1 cellular context compared by ENCODE assay signal in genomic region chr1:31434101-31434871, GRCh38.
A peak's percentile ranks its signal among the peaks of the same experiment; 100 is the strongest.
TF ChIP-seq lines count a peak whose summit lies in the region.

No MANE protein-coding gene starts in this region.

TF ChIP-seq in HepG2, 621 proteins besides CTCF, POLR2A, EP300 and RAD21 (continued from another document and continues in another):
- TF ChIP-seq ZNF318 (CRISPR knock-in tag; IDR thresholded peaks at IDR 0.05) (no peak), GMEB2 (CRISPR knock-in tag; IDR thresholded peaks at IDR 0.05; ENCODE audit: low read depth) (no peak), ZKSCAN1 (IDR thresholded peaks at IDR 0.05; ENCODE audit: low read length) (no peak), BRCA1 (CRISPR knock-in tag; IDR thresholded peaks at IDR 0.05) (no peak), SMARCE1 (IDR thresholded peaks at IDR 0.05; ENCODE audit: borderline replicate concordance) (no peak), ZNF574 (CRISPR knock-in tag; IDR thresholded peaks at IDR 0.05) (peak; percentile 27; the same call in 1 of the 2 replicates), GTF2F1 (IDR thresholded peaks at IDR 0.05; ENCODE audit: low read length) (no peak), ZFAT (CRISPR knock-in tag; conservative IDR thresholded peaks at IDR 0.05) (no peak), NFATC3 (CRISPR knock-in tag; IDR thresholded peaks at IDR 0.05) (no peak), E2F5 (CRISPR knock-in tag; conservative IDR thresholded peaks at IDR 0.05) (no peak), ZBTB7B (CRISPR knock-in tag; IDR thresholded peaks at IDR 0.05) (peak; percentile 92), TRIM24 (CRISPR knock-in tag; IDR thresholded peaks at IDR 0.05) (peak; percentile 75; the same call in 1 of the 2 replicates), RFX5 (IDR thresholded peaks at IDR 0.05; ENCODE audit: low read depth, low read length) (no peak), MTF2 (CRISPR knock-in tag; IDR thresholded peaks at IDR 0.05; ENCODE audit: borderline replicate concordance) (no peak), GRHL1 (CRISPR knock-in tag; conservative IDR thresholded peaks at IDR 0.05) (no peak), ZBTB10 (CRISPR knock-in tag; IDR thresholded peaks at IDR 0.05; ENCODE audit: borderline replicate concordance) (no peak), TARDBP (CRISPR knock-in tag; IDR thresholded peaks at IDR 0.05) (peak; percentile 7; the same call in 1 of the 2 replicates), RARA (CRISPR knock-in tag; IDR thresholded peaks at IDR 0.05) (peak; percentile 90), MLX (CRISPR knock-in tag; IDR thresholded peaks at IDR 0.05) (peak; percentile 87), SMARCC2 (IDR thresholded peaks at IDR 0.05) (no peak), ZMYM4 (CRISPR knock-in tag; IDR thresholded peaks at IDR 0.05) (peak; percentile 66; the same call in 1 of the 2 replicates), KDM3A (CRISPR knock-in tag; IDR thresholded peaks at IDR 0.05; ENCODE audit: low read depth) (no peak), ZNF256 (CRISPR knock-in tag; conservative IDR thresholded peaks at IDR 0.05) (no peak), ZNF512 (CRISPR knock-in tag; IDR thresholded peaks at IDR 0.05) (no peak), ZNF30 (CRISPR knock-in tag; IDR thresholded peaks at IDR 0.05) (no peak), ZNF776 (CRISPR knock-in tag; IDR thresholded peaks at IDR 0.05) (no peak), ZSCAN12 (CRISPR knock-in tag; IDR thresholded peaks at IDR 0.05) (no peak), ZSCAN30 (CRISPR knock-in tag; IDR thresholded peaks at IDR 0.05) (no peak), SNRNP70 (IDR thresholded peaks at IDR 0.05; ENCODE audit: low read depth, low read length) (no peak), ARNT2 (CRISPR knock-in tag; IDR thresholded peaks at IDR 0.05; ENCODE audit: low read depth) (no peak), E2F2 (CRISPR knock-in tag; IDR thresholded peaks at IDR 0.05; ENCODE audit: borderline replicate concordance) (no peak), MBD4 (IDR thresholded peaks at IDR 0.05; ENCODE audit: borderline replicate concordance, low read length) (no peak; the same call in 1 of the 2 replicates), ZNF234 (CRISPR knock-in tag; conservative IDR thresholded peaks at IDR 0.05) (no peak), ZNF253 (CRISPR knock-in tag; IDR thresholded peaks at IDR 0.05; ENCODE audit: borderline replicate concordance) (no peak), SRSF1 (optimal IDR thresholded peaks at IDR 0.05; ENCODE audit: low read depth, low read length) (no peak)
